In the genomic region with DNA sequence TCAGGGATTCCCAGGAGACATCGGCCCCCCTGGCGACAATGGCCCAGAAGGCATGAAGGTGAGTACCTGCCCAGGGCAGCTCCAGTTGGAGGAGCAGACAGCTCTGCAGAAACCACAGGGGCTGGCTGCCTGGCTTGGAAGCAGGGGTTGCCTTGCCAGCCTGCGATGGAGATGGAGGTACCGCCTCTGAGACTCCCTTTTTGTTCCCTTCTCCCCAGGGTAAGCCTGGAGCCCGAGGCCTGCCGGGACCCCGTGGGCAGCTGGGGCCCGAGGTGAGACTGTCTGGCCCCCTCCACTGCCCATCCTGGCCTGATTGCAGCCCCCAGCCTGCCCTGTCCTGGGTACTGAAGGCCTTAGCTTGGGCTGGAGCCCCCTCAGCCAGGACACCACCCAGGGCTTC, we compare ENCODE assay signal across 24 cellular contexts.
A peak's percentile ranks its signal among the peaks of the same experiment; 100 is the strongest.
DNase-seq lines count a peak whose midpoint lies in the region; ATAC-seq, FAIRE-seq and TF ChIP-seq lines count a peak whose summit lies in the region.
"Had no signal": no experiment of that assay in that cellular context is flagged by ENCODE, and none has a peak within 500 bp of the region (broad histone marks: within the 10 kb centered on the region; RNA-seq: fewer than 3 reads in every experiment).

No MANE protein-coding gene starts in this region.

- no peak for TF ChIP-seq POLR2A in HepG2 (IDR thresholded peaks at IDR 0.05; ENCODE audit: insufficient read depth in 1 of 2, low read depth in 2 of 2, low read length in 2 of 2)
- TF ChIP-seq POLR2A in right lobe of liver (IDR thresholded peaks at IDR 0.05): no peak
- TF ChIP-seq POLR2A in H1 (IDR thresholded peaks at IDR 0.05; ENCODE audit: control extremely low read depth in 1 of 2, low read depth in 2 of 2, low read length in 2 of 2): no peak

- H2AK5ac ChIP-seq in H1 (ENCODE audit: low read depth, low read length): no peak overlapping the region
- H2AK5ac ChIP-seq in neuronal stem cell (ENCODE audit: low read depth, low read length): peak overlapping the region; percentile 17

- H3K56ac ChIP-seq in H1 (replicated peaks; ENCODE audit: insufficient read length, low read depth, low read length): no peak overlapping the region

- H2BK15ac ChIP-seq in H1 (ENCODE audit: low read length): no peak overlapping the region
- no peak overlapping the region for H2BK15ac ChIP-seq in neuronal stem cell (ENCODE audit: low read length)

- H2BK120ac ChIP-seq in H1 (replicated peaks; ENCODE audit: low read depth, low read length): no peak overlapping the region
- H2BK120ac ChIP-seq in neuronal stem cell (ENCODE audit: low read depth, low read length): peak overlapping the region; percentile 53

- H3K4ac ChIP-seq in H1 (replicated peaks; ENCODE audit: insufficient read length, low read depth, low read length): no peak overlapping the region
- no peak overlapping the region for H3K4ac ChIP-seq in neuronal stem cell (ENCODE audit: low read length)

- H4K91ac ChIP-seq in H1 (replicated peaks; ENCODE audit: insufficient read length, low read length) (no peak overlapping the region), neuronal stem cell (ENCODE audit: low read depth, low read length, poor library complexity) (no peak overlapping the region)

- DNase-seq in HepG2 (ENCODE audit: low spot score) (no peak), right lobe of liver (no peak), WERI-Rb-1 (no peak), H1 (ENCODE audit: low read depth in 1 of 2, low spot score in 2 of 2) (no peak), neuronal stem cell (ENCODE audit: low spot score) (no peak), H4 (ENCODE audit: low spot score) (no peak), foreskin fibroblast (no peak), activated T-cell treated with anti-CD3 and anti-CD28 coated beads for 4 hours (no peak)
- DNase-seq: 8988T; ACHN; BE2C; C1 segment of cervical spinal cord; CD8-positive, alpha-beta memory T cell; COR-L47; DMS 273 treated with DMSO at 0.1 percent for 48 hours; DMS153; DMS53; DMS79; GDM1 had no signal

- CTCF ChIA-PET in HepG2 (lab: Yijun Ruan, JAX; ENCODE audit: low intra/inter-chr PET ratio, low total read pairs): no interaction called here
- CTCF ChIA-PET in H1 (lab: Charles Lee; ENCODE audit: partially characterized antibody): interaction anchor here (0.6 to 3.0 kb wide), 14 partner anchors 9 to 119 kb away, joined by 3 to 11 read pairs (median 4); a partner anchor contains a TSS

- no peak overlapping the region for H4K5ac ChIP-seq in H1 (ENCODE audit: insufficient read length, low read depth, low read length)

- H2AFZ ChIP-seq in HepG2 (ENCODE audit: low read length) (no peak overlapping the region), H1 (ENCODE audit: low read length) (no peak overlapping the region), neuronal stem cell (ENCODE audit: low read length) (no peak overlapping the region)

- H3K14ac ChIP-seq in H1 (ENCODE audit: insufficient read length) (no peak overlapping the region), neuronal stem cell (ENCODE audit: low read length) (peak overlapping the region; percentile 40)

- H3K79me2 ChIP-seq in HepG2 (ENCODE audit: insufficient read depth, low read length) (no peaks in the 10 kb centered on the region), H1 (ENCODE audit: control insufficient read depth in 1 of 2, insufficient read depth in 2 of 2, low read length in 2 of 2) (no peaks in the 10 kb centered on the region)

- peaks cover 42 to 78% of the 10 kb centered on the region in 2 experiments for H3K36me3 ChIP-seq in HepG2 (replicated peaks in 1 of 2; ENCODE audit: control insufficient read depth in 1 of 2, insufficient read depth in 2 of 2, low read length in 2 of 2)
- peaks cover 0 to 5% (median 0%) of the 10 kb centered on the region in 4 donors for H3K36me3 ChIP-seq in right lobe of liver
- peaks cover 34% of the 10 kb centered on the region for H3K36me3 ChIP-seq in WERI-Rb-1
- no peaks in the 10 kb centered on the region; a peak in 2 of 8 replicates for H3K36me3 ChIP-seq in H1 (ENCODE audit: control insufficient read depth in 2 of 4, insufficient read depth in 4 of 4, low read length in 3 of 4)
- no peaks in the 10 kb centered on the region for H3K36me3 ChIP-seq in neuronal stem cell (replicated peaks in 1 of 2; ENCODE audit: control insufficient read depth in 2 of 2, insufficient read depth in 2 of 2, low read length in 2 of 2)
- H3K36me3 ChIP-seq: BE2C had no signal

- no peaks in the 10 kb centered on the region for H3K23me2 ChIP-seq in H1 (ENCODE audit: low read depth, low read length)

- TF ChIP-seq CTCF in HepG2 (CRISPR knock-in tag; IDR thresholded peaks at IDR 0.05): no peak
- TF ChIP-seq CTCF in right lobe of liver (IDR thresholded peaks at IDR 0.05): no peak
- TF ChIP-seq CTCF in WERI-Rb-1 (IDR thresholded peaks at IDR 0.05; ENCODE audit: low read depth, low read length): no peak
- no peak for TF ChIP-seq CTCF in H1 (IDR thresholded peaks at IDR 0.05; ENCODE audit: control extremely low read depth in 1 of 3, insufficient read depth in 1 of 3, low read depth in 1 of 3, low read length in 3 of 3)
- TF ChIP-seq CTCF in foreskin fibroblast (IDR thresholded peaks at IDR 0.05; ENCODE audit: low read depth, low read length): no peak

- H2BK12ac ChIP-seq in H1 (ENCODE audit: low read depth, low read length) (no peak overlapping the region), neuronal stem cell (ENCODE audit: low read length) (no peak overlapping the region)

- H3K18ac ChIP-seq in H1 (ENCODE audit: extremely low read depth, low read length) (no peak overlapping the region), neuronal stem cell (ENCODE audit: low read length) (no peak overlapping the region)

- H3K23ac ChIP-seq in H1 (ENCODE audit: insufficient read length) (no peak overlapping the region), neuronal stem cell (ENCODE audit: low read depth, low read length, poor library complexity) (peak overlapping the region; percentile 2)

- TF ChIP-seq RAD21 in HepG2 (CRISPR knock-in tag; IDR thresholded peaks at IDR 0.05): no peak
- no peak for TF ChIP-seq RAD21 in H1 (IDR thresholded peaks at IDR 0.05 in 1 of 2, conservative IDR thresholded peaks at IDR 0.05 in 1 of 2; ENCODE audit: low read depth in 2 of 2, low read length in 2 of 2)

- peak overlapping the region; percentile 57; the same call in 1 of the 2 replicates for H4K8ac ChIP-seq in H1 (ENCODE audit: extremely low read depth, insufficient read depth, low read length)
- H4K8ac ChIP-seq in neuronal stem cell (ENCODE audit: low read depth, low read length): peak overlapping the region; percentile 57

- H2BK5ac ChIP-seq in H1 (ENCODE audit: low read depth, low read length) (no peak overlapping the region), neuronal stem cell (ENCODE audit: low read length) (no peak overlapping the region)

- no peak for FAIRE-seq in HepG2 (lab: Jason Lieb, UNC)
- FAIRE-seq in H1 (lab: Jason Lieb, UNC): no peak
- FAIRE-seq: A204.1, GM12878, GM12892, GM18507 had no signal

- H3K4me1 ChIP-seq in HepG2 (ENCODE audit: insufficient read depth, low read length): no peaks in the 10 kb centered on the region
- H3K4me1 ChIP-seq in right lobe of liver: peaks cover 0 to 16% (median 5%) of the 10 kb centered on the region in 4 donors
- peaks cover 0 to 2% (median 0%) of the 10 kb centered on the region in 4 experiments; a peak in 2 of 7 replicates for H3K4me1 ChIP-seq in H1 (replicated peaks in 1 of 4; ENCODE audit: control insufficient read depth in 3 of 4, insufficient read depth in 4 of 4, low read length in 3 of 4)
- H3K4me1 ChIP-seq in neuronal stem cell (ENCODE audit: control insufficient read depth in 2 of 2, insufficient read depth in 1 of 2, low read depth in 1 of 2, low read length in 2 of 2): peaks cover 6 to 27% of the 10 kb centered on the region in 2 donors

- TF ChIP-seq EP300 in HepG2 (IDR thresholded peaks at IDR 0.05; ENCODE audit: low read depth in 2 of 2, low read length in 2 of 2): no peak
- TF ChIP-seq EP300 in HepG2 (CRISPR knock-in tag; IDR thresholded peaks at IDR 0.05; ENCODE audit: borderline replicate concordance): no peak
- TF ChIP-seq EP300 in H1 (IDR thresholded peaks at IDR 0.05; ENCODE audit: borderline replicate concordance in 1 of 2, low read depth in 2 of 2, low read length in 2 of 2): no peak

- no peak overlapping the region for H3K4me3 ChIP-seq in HepG2 (replicated peaks in 1 of 3; ENCODE audit: insufficient read depth in 1 of 3, low read depth in 2 of 3, low read length in 3 of 3)
- no peak overlapping the region for H3K4me3 ChIP-seq in right lobe of liver
- H3K4me3 ChIP-seq in WERI-Rb-1 (ENCODE audit: low read depth, low read length): no peak overlapping the region
- H3K4me3 ChIP-seq in H1 (ENCODE audit: extremely low read depth in 1 of 4, insufficient read depth in 2 of 4, low read depth in 3 of 4, low read length in 4 of 4): no peak overlapping the region
- H3K4me3 ChIP-seq in neuronal stem cell (ENCODE audit: low read length in 2 of 2): no peak overlapping the region
- no peak overlapping the region for H3K4me3 ChIP-seq in foreskin fibroblast (ENCODE audit: low read depth in 1 of 2, low read length in 2 of 2)
- H3K4me3 ChIP-seq: BLaER1, GM12878 had no signal

- H3K4me2 ChIP-seq in HepG2 (ENCODE audit: low read depth, low read length) (no peak overlapping the region), H1 (ENCODE audit: insufficient read depth in 1 of 2, low read depth in 2 of 2, low read length in 2 of 2) (no peak overlapping the region), neuronal stem cell (ENCODE audit: insufficient read depth, low read length, poor library complexity, severe bottlenecking) (no peak overlapping the region)
- H3K4me2 ChIP-seq: BLaER1 had no signal

- no CpG with 5 or more reads among the region's 8 CpGs for WGBS in HepG2 (ENCODE audit: low lambda C conversion rate)
- no CpG with 5 or more reads among the region's 8 CpGs for WGBS in right lobe of liver (ENCODE audit: insufficient coverage, low coverage, low lambda C conversion rate, missing lambda C conversion rate)
- 93% methylated on average over 8 of the region's 8 CpGs; no CpG with 5 or more reads in 1 of the 2 experiments for WGBS in H1 (ENCODE audit: extremely low coverage in 1 of 2, insufficient coverage in 1 of 2, insufficient read length in 1 of 2, insufficient replicate concordance in 2 of 2, low coverage in 1 of 2, low lambda C conversion rate in 2 of 2, missing lambda C conversion rate in 1 of 2), 2 experiments
- no CpG with 5 or more reads among the region's 8 CpGs for WGBS in neuronal stem cell (ENCODE audit: extremely low coverage in 2 of 2, insufficient read length in 2 of 2, insufficient replicate concordance in 1 of 2), 2 donors

- H3K9me3 ChIP-seq in HepG2 (ENCODE audit: low read length) (no peaks in the 10 kb centered on the region), right lobe of liver (no peaks in the 10 kb centered on the region), WERI-Rb-1 (ENCODE audit: severe bottlenecking) (no peaks in the 10 kb centered on the region), H1 (ENCODE audit: insufficient read depth in 2 of 2, low read depth in 1 of 2, low read length in 1 of 2) (no peaks in the 10 kb centered on the region), neuronal stem cell (replicated peaks in 1 of 2; ENCODE audit: control insufficient read depth in 2 of 2, insufficient read depth in 1 of 2, low read depth in 1 of 2, low read length in 2 of 2) (no peaks in the 10 kb centered on the region)
- H3K9me3 ChIP-seq: BE2C, BLaER1 had no signal

- H2BK20ac ChIP-seq in H1 (ENCODE audit: low read length): no peak overlapping the region

- BruUV-seq in HepG2 (replicated peaks; lab: Mats Ljungman, UMichigan): no TSS peak

- H3K27me3 ChIP-seq in HepG2 (ENCODE audit: control insufficient read depth in 1 of 2, insufficient read depth in 2 of 2, low read length in 2 of 2) (no peaks in the 10 kb centered on the region), right lobe of liver (no peaks in the 10 kb centered on the region), WERI-Rb-1 (ENCODE audit: insufficient read depth, low read depth, severe bottlenecking) (no peaks in the 10 kb centered on the region), H1 (replicated peaks in 1 of 4; ENCODE audit: control insufficient read depth in 3 of 4, extremely low read depth in 1 of 4, insufficient read depth in 3 of 4, low read length in 3 of 4) (no peaks in the 10 kb centered on the region; a peak in 2 of 7 replicates), neuronal stem cell (ENCODE audit: control insufficient read depth in 3 of 3, insufficient read depth in 3 of 3, low read depth in 1 of 3, low read length in 3 of 3) (no peaks in the 10 kb centered on the region)
- H3K27me3 ChIP-seq: BE2C, BLaER1 had no signal

- ATAC-seq in HepG2: no peak
- ATAC-seq in right lobe of liver: no peak
- ATAC-seq: GM12878 had no signal

- intact Hi-C loops in HepG2 (cut with micrococcal nuclease; ENCODE audit: unreplicated experiment) (no loop called here), right lobe of liver (cut with DNase I) (loop anchor here in 1 of 2 donors (10.0 kb wide), 1 partner anchor 85 kb away; a partner anchor contains a TSS)

- H3K27ac ChIP-seq in HepG2 (ENCODE audit: extremely low read length, insufficient read depth, low read length): no peak overlapping the region
- H3K27ac ChIP-seq in right lobe of liver: no peak overlapping the region
- peak overlapping the region; percentile 31 for H3K27ac ChIP-seq in WERI-Rb-1
- no peak overlapping the region for H3K27ac ChIP-seq in H1 (ENCODE audit: low read depth, low read length)
- no peak overlapping the region for H3K27ac ChIP-seq in neuronal stem cell (replicated peaks; ENCODE audit: low read length)
- H3K27ac ChIP-seq: BLaER1 had no signal

- in situ Hi-C loops in HepG2 (cut with HindIII; ENCODE audit: extremely low pct_ligation_motif_present, low pct_unique_long_range_greater_than_20kb): no loop called here

- POLR2A ChIA-PET in HepG2 (lab: Yijun Ruan, JAX): no interaction called here
- POLR2A ChIA-PET in H1 (lab: Charles Lee; ENCODE audit: partially characterized antibody): no interaction called here

- no peaks in the 10 kb centered on the region for H4K20me1 ChIP-seq in HepG2 (ENCODE audit: insufficient read depth, low read length)
- H4K20me1 ChIP-seq in H1 (replicated peaks in 1 of 2; ENCODE audit: control insufficient read depth in 1 of 2, insufficient read depth in 2 of 2, low read length in 2 of 2): no peaks in the 10 kb centered on the region
- H4K20me1 ChIP-seq: BLaER1 had no signal

- H3K9ac ChIP-seq in HepG2 (ENCODE audit: insufficient read depth, low read depth, low read length): no peak overlapping the region
- H3K9ac ChIP-seq in H1 (replicated peaks in 1 of 4; ENCODE audit: extremely low read depth in 1 of 4, low read depth in 3 of 4, low read length in 3 of 4): no peak overlapping the region
- no peak overlapping the region for H3K9ac ChIP-seq in neuronal stem cell (ENCODE audit: low read depth, low read length, poor library complexity)
- H3K9ac ChIP-seq: BLaER1 had no signal

- H3K79me1 ChIP-seq in H1 (ENCODE audit: low read depth, low read length): no peaks in the 10 kb centered on the region
- no peaks in the 10 kb centered on the region for H3K79me1 ChIP-seq in neuronal stem cell (ENCODE audit: low read depth, low read length)
